In genomic region chr14:101368629-101369028, GRCh38 we compare ENCODE assay signal across 19 cellular contexts.
A peak's percentile ranks its signal among the peaks of the same experiment; 100 is the strongest.
DNase-seq lines count a peak whose midpoint lies in the region; ATAC-seq, FAIRE-seq and TF ChIP-seq lines count a peak whose summit lies in the region.
"Had no signal": no experiment of that assay in that cellular context is flagged by ENCODE, and none has a peak within 500 bp of the region (broad histone marks: within the 10 kb centered on the region; RNA-seq: fewer than 3 reads in every experiment).

No MANE protein-coding gene starts in this region.

- FAIRE-seq in D721Med (lab: Jason Lieb, UNC) (no peak), GM12891 (lab: Jason Lieb, UNC) (no peak)
- FAIRE-seq: A204.1, G401.6, GM12892, GM18507 had no signal

- TF ChIP-seq EP300 in sigmoid colon (IDR thresholded peaks at IDR 0.05), result no peak

- H3K27me3 ChIP-seq in lower lobe of right lung (ENCODE audit: low read depth), result no peaks in the 10 kb centered on the region
- H3K27me3 ChIP-seq in sigmoid colon, result no peaks in the 10 kb centered on the region
- H3K27me3 ChIP-seq in upper lobe of right lung, result no peaks in the 10 kb centered on the region
- H3K27me3 ChIP-seq: BE2C had no signal

- H3K4me1 ChIP-seq in lower lobe of right lung (no peaks in the 10 kb centered on the region), sigmoid colon (peaks cover 0 to 59% (median 54%) of the 10 kb centered on the region in 4 donors), upper lobe of right lung (peaks cover 6% of the 10 kb centered on the region)
- H3K4me1 ChIP-seq: BE2C had no signal

- DNase-seq in coronary artery (ENCODE audit: low spot score) (peak; percentile 46), lower lobe of right lung (no peak), sigmoid colon (peak; percentile 59), upper lobe of right lung (no peak), D721Med (ENCODE audit: insufficient read length, low spot score) (no peak), GM12891 (ENCODE audit: insufficient read length, low spot score) (no peak)
- DNase-seq in activated CD8-positive, alpha-beta T cell treated with anti-CD3 and anti-CD28 coated beads, Interleukin-2, amount 10 ng/mL, durations not matched to agents 7 days and 5 days, result no peak
- DNase-seq: ACHN; BE2C; C1 segment of cervical spinal cord; CD4-positive, CD25-positive, alpha-beta regulatory T cell; CD8-positive, alpha-beta memory T cell; COR-L47; GOT3; H9 had no signal

- H3K4me1 Mint-ChIP-seq in activated CD8-positive, alpha-beta T cell treated with anti-CD3 and anti-CD28 coated beads, Interleukin-2, amount 10 ng/mL, durations not matched to agents 7 days and 5 days (ENCODE audit: low read depth), result no peaks in the 10 kb centered on the region
- H3K4me1 Mint-ChIP-seq: CD4-positive, CD25-positive, alpha-beta regulatory T cell; CD8-positive, alpha-beta memory T cell had no signal

- intact Hi-C loops in lower lobe of right lung (cut with DNase I) (no loop called here), sigmoid colon (cut with DNase I) (loop anchor here (10.0 kb wide), 1 partner anchor 664 kb away; no protein-coding TSS in a partner anchor), upper lobe of right lung (cut with DNase I) (no loop called here)

- no peak for TF ChIP-seq POLR2A in sigmoid colon (IDR thresholded peaks at IDR 0.05)
- TF ChIP-seq POLR2A in GM12891 (IDR thresholded peaks at IDR 0.05; ENCODE audit: low read depth, low read length), result no peak

- no peaks in the 10 kb centered on the region for H3K36me3 Mint-ChIP-seq in activated CD8-positive, alpha-beta T cell treated with anti-CD3 and anti-CD28 coated beads, Interleukin-2, amount 10 ng/mL, durations not matched to agents 7 days and 5 days (ENCODE audit: low read depth)
- H3K36me3 Mint-ChIP-seq: CD4-positive, CD25-positive, alpha-beta regulatory T cell; CD8-positive, alpha-beta memory T cell had no signal

- ATAC-seq in lower lobe of right lung (no peak), upper lobe of right lung (no peak)
- no peak for ATAC-seq in activated CD8-positive, alpha-beta T cell treated with anti-CD3 and anti-CD28 coated beads, Interleukin-2, amount 10 ng/mL, durations not matched to agents 7 days and 5 days

- WGBS in sigmoid colon, 2 donors, result 84 to 92% methylated on average over 6 of the region's 6 CpGs

- TF ChIP-seq CTCF in coronary artery (IDR thresholded peaks at IDR 0.05) (no peak), lower lobe of right lung (IDR thresholded peaks at IDR 0.05) (no peak), sigmoid colon (IDR thresholded peaks at IDR 0.05) (no peak), upper lobe of right lung (IDR thresholded peaks at IDR 0.05) (no peak), D721Med (IDR thresholded peaks at IDR 0.05; ENCODE audit: insufficient read depth, missing control alignments) (no peak)

- POLR2A ChIA-PET in activated CD8-positive, alpha-beta T cell treated with anti-CD3 and anti-CD28 coated beads, Interleukin-2, amount 10 ng/mL, durations not matched to agents 7 days and 5 days (lab: Charles Lee), result no interaction called here

- no peaks in the 10 kb centered on the region for H3K36me3 ChIP-seq in lower lobe of right lung
- no peaks in the 10 kb centered on the region for H3K36me3 ChIP-seq in sigmoid colon
- no peaks in the 10 kb centered on the region for H3K36me3 ChIP-seq in upper lobe of right lung
- H3K36me3 ChIP-seq: BE2C had no signal

- H3K9me3 ChIP-seq in lower lobe of right lung (no peaks in the 10 kb centered on the region), sigmoid colon (no peaks in the 10 kb centered on the region), upper lobe of right lung (no peaks in the 10 kb centered on the region)
- H3K9me3 ChIP-seq: BE2C had no signal

- H3K4me3 Mint-ChIP-seq in activated CD8-positive, alpha-beta T cell treated with anti-CD3 and anti-CD28 coated beads, Interleukin-2, amount 10 ng/mL, durations not matched to agents 7 days and 5 days, result no peak overlapping the region
- H3K4me3 Mint-ChIP-seq: CD4-positive, CD25-positive, alpha-beta regulatory T cell; CD8-positive, alpha-beta memory T cell; H9 had no signal

- H3K27ac ChIP-seq in coronary artery (no peak overlapping the region), lower lobe of right lung (peak overlapping the region; percentile 41), sigmoid colon (no peak overlapping the region), upper lobe of right lung (peak overlapping the region; percentile 42)

- no peaks in the 10 kb centered on the region for H3K27me3 Mint-ChIP-seq in activated CD8-positive, alpha-beta T cell treated with anti-CD3 and anti-CD28 coated beads, Interleukin-2, amount 10 ng/mL, durations not matched to agents 7 days and 5 days (ENCODE audit: low read depth)
- H3K27me3 Mint-ChIP-seq: CD4-positive, CD25-positive, alpha-beta regulatory T cell had no signal

- H3K9me3 Mint-ChIP-seq in activated CD8-positive, alpha-beta T cell treated with anti-CD3 and anti-CD28 coated beads, Interleukin-2, amount 10 ng/mL, durations not matched to agents 7 days and 5 days (ENCODE audit: insufficient read depth), result no peaks in the 10 kb centered on the region
- H3K9me3 Mint-ChIP-seq: CD4-positive, CD25-positive, alpha-beta regulatory T cell; CD8-positive, alpha-beta memory T cell; H9 had no signal

- no peak overlapping the region for H3K4me3 ChIP-seq in coronary artery
- no peak overlapping the region for H3K4me3 ChIP-seq in lower lobe of right lung
- H3K4me3 ChIP-seq in sigmoid colon, result no peak overlapping the region
- H3K4me3 ChIP-seq in upper lobe of right lung, result no peak overlapping the region

- CTCF ChIA-PET in activated CD8-positive, alpha-beta T cell treated with anti-CD3 and anti-CD28 coated beads, Interleukin-2, amount 10 ng/mL, durations not matched to agents 7 days and 5 days (lab: Charles Lee), result no interaction called here

- H3K27ac Mint-ChIP-seq in activated CD8-positive, alpha-beta T cell treated with anti-CD3 and anti-CD28 coated beads, Interleukin-2, amount 10 ng/mL, durations not matched to agents 7 days and 5 days, result no peak overlapping the region
- H3K27ac Mint-ChIP-seq: CD4-positive, CD25-positive, alpha-beta regulatory T cell; CD8-positive, alpha-beta memory T cell; H9 had no signal

TF ChIP-seq in GM12891, 5 proteins besides CTCF, POLR2A, EP300 and RAD21:
- TF ChIP-seq POLR2AphosphoS5 (IDR thresholded peaks at IDR 0.05; ENCODE audit: low read depth, low read length) (no peak), SPI1 (IDR thresholded peaks at IDR 0.05; ENCODE audit: low read depth, low read length) (no peak), PAX5 (IDR thresholded peaks at IDR 0.05; ENCODE audit: insufficient read depth, low read length, severe bottlenecking) (no peak), POU2F2 (IDR thresholded peaks at IDR 0.05; ENCODE audit: low read depth, low read length) (no peak), TAF1 (IDR thresholded peaks at IDR 0.05; ENCODE audit: low read depth, low read length) (no peak)
TF ChIP-seq in GM12891: peak in this region for 0.

Comparison
In these comparisons a context has a peak if more than half of its experiments do, and no peak if none do; other contexts are left out.
1. DNase-seq: peak in coronary artery (single experiment) and sigmoid colon (single experiment); none in lower lobe of right lung (single experiment), upper lobe of right lung (single experiment), activated CD8-positive, alpha-beta T cell treated with anti-CD3 and anti-CD28 coated beads, Interleukin-2, amount 10 ng/mL, durations not matched to agents 7 days and 5 days (single experiment), D721Med (single experiment) and GM12891 (single experiment).
2. H3K27ac ChIP-seq: peak in lower lobe of right lung (single experiment) and upper lobe of right lung (single experiment); none in coronary artery (0 of 2) and sigmoid colon (0 of 4).